Comparison of ENCODE assay signal across 14 cellular contexts in genomic region chr1:88740784-88741183, GRCh38. TPM values are rescaled to one million over a fixed set of nuclear protein-coding genes. Genes with fewer than 3 reads are reported as not detected.
DNase-seq lines count a peak whose midpoint lies in the region; ATAC-seq, FAIRE-seq and TF ChIP-seq lines count a peak whose summit lies in the region.
"Had no signal": no experiment of that assay in that cellular context is flagged by ENCODE, and none has a peak within 500 bp of the region (broad histone marks: within the 10 kb centered on the region; RNA-seq: fewer than 3 reads in every experiment).

No MANE protein-coding gene starts in this region.

- H3K4me1 ChIP-seq in smooth muscle cell (ENCODE audit: low read depth) = no peaks in the 10 kb centered on the region
- H3K4me1 ChIP-seq: HAP-1 had no signal

- no peaks in the 10 kb centered on the region for H3K27me3 ChIP-seq in smooth muscle cell (ENCODE audit: low read depth)

- peaks cover 54% of the 10 kb centered on the region for H4K20me1 ChIP-seq in smooth muscle cell (ENCODE audit: low read depth)

- TF ChIP-seq CTCF in smooth muscle cell (IDR thresholded peaks at IDR 0.05; ENCODE audit: borderline replicate concordance, insufficient read depth, poor library complexity, severe bottlenecking) = no peak

- DNase-seq in HCEC 1CT (peak; percentile 15), iris pigment epithelial cell (ENCODE audit: low read depth) (peak; percentile 41), smooth muscle cell (lab: John Stamatoyannopoulos, UW; ENCODE audit: unreplicated experiment) (no peak), NCI-H226 (no peak), mesenteric fat pad (ENCODE audit: low spot score) (no peak)
- DNase-seq: AML-193, NCI-H1417, NCI-H187 treated with DMSO at 0.1 percent for 48 hours, NCI-H446 treated with DMSO at 0.1 percent for 48 hours, NCI-H774 had no signal

- no peaks in the 10 kb centered on the region for H3K9me3 ChIP-seq in smooth muscle cell (replicated peaks; ENCODE audit: low read depth)
- H3K9me3 ChIP-seq: HAP-1 had no signal

- H3K36me3 ChIP-seq in smooth muscle cell (ENCODE audit: low read depth) = peaks cover 2% of the 10 kb centered on the region
- H3K36me3 ChIP-seq: HAP-1 had no signal

- no peak overlapping the region for H3K4me3 ChIP-seq in smooth muscle cell
- H3K4me3 ChIP-seq: HAP-1 had no signal

- ATAC-seq in GM18861 (IDR thresholded peaks at IDR 0.05; ENCODE audit: unreplicated experiment) = no peak

- no peak overlapping the region for H3K4me2 ChIP-seq in smooth muscle cell

- no peaks in the 10 kb centered on the region for H3F3A ChIP-seq in smooth muscle cell (ENCODE audit: low read depth)

- no peak overlapping the region for H2AFZ ChIP-seq in smooth muscle cell (ENCODE audit: low read depth)

- peaks cover 64% of the 10 kb centered on the region for H3K79me2 ChIP-seq in smooth muscle cell (ENCODE audit: low read depth)

- WGBS in smooth muscle cell (ENCODE audit: low lambda C conversion rate) = 67% methylated on average over 3 of the region's 3 CpGs

- peak overlapping the region; percentile 7 for H3K27ac ChIP-seq in smooth muscle cell (ENCODE audit: low read depth)

- H3K9ac ChIP-seq in smooth muscle cell (ENCODE audit: low read depth) = no peak overlapping the region

- FAIRE-seq in endometrium (lab: Jason Lieb, UNC) = peak; percentile 46
- FAIRE-seq: GM12892 had no signal

RNA-seq across cellular contexts. Expression of gene PKN2, which starts 56.7 kb away (rescaled TPM):
- 41.2 and 47.1 TPM in 2 replicates for total RNA-seq in smooth muscle cell
- 14.6 and 16.3 TPM in 2 replicates for polyA plus RNA-seq in smooth muscle cell
- 43.7 TPM for total RNA-seq in mesenteric fat pad

Comparison
In these comparisons a context has a peak if more than half of its experiments do, and no peak if none do; other contexts are left out.
1. DNase-seq: peak in HCEC 1CT (single experiment) and iris pigment epithelial cell (single experiment); none in smooth muscle cell (single experiment), NCI-H226 (single experiment) and mesenteric fat pad (single experiment).